ENCODE assay signal across 2 cellular contexts in genomic region chr13:41130356-41130755, GRCh38.
TF ChIP-seq lines count a peak whose summit lies in the region.

No MANE protein-coding gene starts in this region.

TF ChIP-seq in K562, 482 proteins besides CTCF, POLR2A, EP300 and RAD21 (continued from another document):
- no peak for TF ChIP-seq UBTF (IDR thresholded peaks at IDR 0.05; ENCODE audit: borderline replicate concordance in 1 of 2, low read depth in 2 of 2, low read length in 2 of 2)

TF ChIP-seq in neural cell, 6 proteins besides CTCF, POLR2A, EP300 and RAD21 (continued from another document):
- TF ChIP-seq MXI1 (conservative IDR thresholded peaks at IDR 0.05; ENCODE audit: poor library complexity, severe bottlenecking), result no peak
